Comparison of ENCODE assay signal across 12 cellular contexts in the genomic region with DNA sequence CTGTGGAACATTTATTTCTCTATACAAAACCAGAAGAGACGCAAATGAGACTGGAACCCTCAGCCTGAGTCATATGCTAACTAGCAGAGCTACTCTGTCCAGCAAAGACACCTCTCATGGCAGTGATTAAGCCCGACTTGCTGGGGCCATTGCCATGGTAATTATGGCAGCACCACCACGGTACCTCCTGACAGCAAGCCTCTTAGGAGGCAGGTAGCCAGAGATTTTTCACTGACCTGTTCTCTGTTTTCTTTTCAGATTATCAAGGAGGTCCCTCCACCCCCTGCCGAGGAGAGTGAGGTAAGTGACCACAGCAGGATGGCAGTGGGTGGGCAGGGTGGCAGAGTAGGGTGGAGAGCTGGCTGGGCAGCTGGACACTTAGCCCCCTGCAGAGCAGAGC.
DNase-seq lines count a peak whose midpoint lies in the region; ATAC-seq and TF ChIP-seq lines count a peak whose summit lies in the region.
"Had no signal": no experiment of that assay in that cellular context is flagged by ENCODE, and none has a peak within 500 bp of the region (broad histone marks: within the 10 kb centered on the region; RNA-seq: fewer than 3 reads in every experiment).

No MANE protein-coding gene starts in this region.

- no peaks in the 10 kb centered on the region for H3K4me1 ChIP-seq in GM23338 (ENCODE audit: insufficient read depth)

- H3K4me2 ChIP-seq in GM23338, result no peak overlapping the region
- H3K4me2 ChIP-seq: KMS-11 had no signal

- no peak overlapping the region for H2AFZ ChIP-seq in GM23338

- peaks cover 3% of the 10 kb centered on the region for H3K27me3 Mint-ChIP-seq in GM23338 (ENCODE audit: insufficient read depth, low read depth, poor library complexity)
- peaks cover 10% of the 10 kb centered on the region for H3K27me3 Mint-ChIP-seq in activated naive CD8-positive, alpha-beta T cell treated with anti-CD3 and anti-CD28 coated beads for 36 hours

- no peak overlapping the region for H3K4me3 Mint-ChIP-seq in GM23338
- H3K4me3 Mint-ChIP-seq in activated naive CD8-positive, alpha-beta T cell treated with anti-CD3 and anti-CD28 coated beads for 36 hours, result no peak overlapping the region

- no peaks in the 10 kb centered on the region for H3F3A ChIP-seq in GM23338 (replicated peaks; ENCODE audit: low read depth)

- no peaks in the 10 kb centered on the region for H3K36me3 ChIP-seq in GM23338 (ENCODE audit: insufficient read depth)
- H3K36me3 ChIP-seq: lower lobe of right lung, stomach had no signal

- no peaks in the 10 kb centered on the region for H3K27me3 ChIP-seq in GM23338 (ENCODE audit: insufficient read depth)
- H3K27me3 ChIP-seq: stomach had no signal

- H4K20me1 ChIP-seq in GM23338 (replicated peaks; ENCODE audit: insufficient read depth), result no peaks in the 10 kb centered on the region; the same call in 1 of the 2 replicates

- no peak overlapping the region for H3K27ac Mint-ChIP-seq in GM23338
- no peak overlapping the region for H3K27ac Mint-ChIP-seq in activated naive CD8-positive, alpha-beta T cell treated with anti-CD3 and anti-CD28 coated beads for 36 hours

- peak; percentile 20 for DNase-seq in G401 (ENCODE audit: low spot score)
- no peak for DNase-seq in GM23338 (ENCODE audit: low spot score)
- peak; percentile 4 for DNase-seq in activated naive CD8-positive, alpha-beta T cell treated with anti-CD3 and anti-CD28 coated beads for 36 hours
- DNase-seq in retinal pigment epithelial cell (ENCODE audit: low read depth), result peak; percentile 83
- DNase-seq: lower lobe of right lung; NCI-H2171; stimulated activated CD4-positive, alpha-beta T cell treated with anti-CD3 and anti-CD28 coated beads, Interleukin-2, amount 100 ng/mL, for 48 hours; stomach had no signal

- TF ChIP-seq CTCF in GM23338 (conservative IDR thresholded peaks at IDR 0.05; ENCODE audit: low read depth in 2 of 2) (no peak), retinal pigment epithelial cell (conservative IDR thresholded peaks at IDR 0.05; ENCODE audit: low read depth, low read length) (no peak)

- ATAC-seq in GM23338 (peak; percentile 34; the same call in 1 of the 3 replicates), GM21576 (IDR thresholded peaks at IDR 0.05; ENCODE audit: unreplicated experiment) (no peak), HG02885 (IDR thresholded peaks at IDR 0.05; ENCODE audit: poor library complexity, unreplicated experiment) (no peak), GM19023 (IDR thresholded peaks at IDR 0.05; ENCODE audit: unreplicated experiment) (no peak)
- ATAC-seq: lower lobe of right lung had no signal

- in situ Hi-C loops in G401 (cut with HindIII; ENCODE audit: low sequenced_read_pairs), result no loop called here

- peaks cover 4% of the 10 kb centered on the region; the same call in 2 of the 3 replicates for H3K36me3 Mint-ChIP-seq in GM23338 (ENCODE audit: low read depth)
- no peaks in the 10 kb centered on the region for H3K36me3 Mint-ChIP-seq in activated naive CD8-positive, alpha-beta T cell treated with anti-CD3 and anti-CD28 coated beads for 36 hours

- H3K4me3 ChIP-seq in GM23338, result no peak overlapping the region
- no peak overlapping the region for H3K4me3 ChIP-seq in retinal pigment epithelial cell (ENCODE audit: low read length)
- H3K4me3 ChIP-seq: lower lobe of right lung, stomach had no signal

- peaks cover 12% of the 10 kb centered on the region for H3K4me1 Mint-ChIP-seq in GM23338
- no peaks in the 10 kb centered on the region for H3K4me1 Mint-ChIP-seq in activated naive CD8-positive, alpha-beta T cell treated with anti-CD3 and anti-CD28 coated beads for 36 hours

- H3K79me2 ChIP-seq in GM23338 (replicated peaks; ENCODE audit: insufficient read depth), result no peaks in the 10 kb centered on the region

- H3K9me2 ChIP-seq in GM23338 (ENCODE audit: insufficient read depth), result peaks cover 3% of the 10 kb centered on the region; the same call in 1 of the 2 replicates

- no peak overlapping the region for H3K27ac ChIP-seq in GM23338 (ENCODE audit: low read depth)
- H3K27ac ChIP-seq: KMS-11, lower lobe of right lung had no signal

- H3K9me3 Mint-ChIP-seq in GM23338, result no peaks in the 10 kb centered on the region
- H3K9me3 Mint-ChIP-seq in activated naive CD8-positive, alpha-beta T cell treated with anti-CD3 and anti-CD28 coated beads for 36 hours, result no peaks in the 10 kb centered on the region

TF ChIP-seq in GM23338, 12 proteins besides CTCF, POLR2A, EP300 and RAD21:
- TF ChIP-seq STAT1 (IDR thresholded peaks at IDR 0.05; ENCODE audit: unreplicated experiment) (no peak), JUNB (IDR thresholded peaks at IDR 0.05; ENCODE audit: unreplicated experiment) (no peak), EZH2phosphoT487 (IDR thresholded peaks at IDR 0.05; ENCODE audit: unreplicated experiment) (no peak), ZNF114 (CRISPR knock-in tag; IDR thresholded peaks at IDR 0.05) (no peak), POLR2AphosphoS5 (IDR thresholded peaks at IDR 0.05; ENCODE audit: low read depth) (no peak), REST (IDR thresholded peaks at IDR 0.05; ENCODE audit: unreplicated experiment) (no peak), NANOG (IDR thresholded peaks at IDR 0.05; ENCODE audit: borderline replicate concordance) (no peak), ZNF331 (CRISPR knock-in tag; IDR thresholded peaks at IDR 0.05; ENCODE audit: low read depth) (no peak)
- TF ChIP-seq, protein P1, sequence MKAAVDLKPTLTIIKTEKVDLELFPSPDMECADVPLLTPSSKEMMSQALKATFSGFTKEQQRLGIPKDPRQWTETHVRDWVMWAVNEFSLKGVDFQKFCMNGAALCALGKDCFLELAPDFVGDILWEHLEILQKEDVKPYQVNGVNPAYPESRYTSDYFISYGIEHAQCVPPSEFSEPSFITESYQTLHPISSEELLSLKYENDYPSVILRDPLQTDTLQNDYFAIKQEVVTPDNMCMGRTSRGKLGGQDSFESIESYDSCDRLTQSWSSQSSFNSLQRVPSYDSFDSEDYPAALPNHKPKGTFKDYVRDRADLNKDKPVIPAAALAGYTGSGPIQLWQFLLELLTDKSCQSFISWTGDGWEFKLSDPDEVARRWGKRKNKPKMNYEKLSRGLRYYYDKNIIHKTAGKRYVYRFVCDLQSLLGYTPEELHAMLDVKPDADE (IDR thresholded peaks at IDR 0.05), result no peak
